ENCODE assay signal across 27 cellular contexts in the genomic region with DNA sequence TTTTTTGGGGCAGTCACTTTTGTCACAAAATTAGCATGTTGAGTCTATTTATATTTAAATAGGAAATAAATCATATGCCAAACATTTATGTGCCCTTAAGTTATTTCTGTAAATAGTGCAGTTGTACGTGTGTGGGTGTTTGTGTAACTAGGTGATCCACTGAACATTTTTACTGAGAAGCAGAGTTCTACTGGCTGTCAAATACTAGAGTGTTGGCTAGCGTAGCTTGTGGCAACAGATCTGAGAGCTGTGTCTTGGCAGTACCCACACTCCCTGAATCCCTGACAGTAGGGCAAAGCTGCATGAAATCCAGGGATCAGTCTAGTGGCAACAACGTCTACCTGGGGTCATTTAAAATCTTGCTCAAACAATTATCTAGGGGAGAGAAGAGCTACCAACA.
DNase-seq lines count a peak whose midpoint lies in the region; ATAC-seq, FAIRE-seq and TF ChIP-seq lines count a peak whose summit lies in the region.
"Had no signal": no experiment of that assay in that cellular context is flagged by ENCODE, and none has a peak within 500 bp of the region (broad histone marks: within the 10 kb centered on the region; RNA-seq: fewer than 3 reads in every experiment).

No MANE protein-coding gene starts in this region.

- H2BK15ac ChIP-seq in IMR-90 (ENCODE audit: low read depth, low read length) = no peak overlapping the region

- H3K36me3 ChIP-seq in left ventricle myocardium inferior = no peaks in the 10 kb centered on the region
- no peaks in the 10 kb centered on the region for H3K36me3 ChIP-seq in IMR-90 (ENCODE audit: control insufficient read depth, insufficient read depth, low read length)
- no peaks in the 10 kb centered on the region for H3K36me3 ChIP-seq in pancreas
- H3K36me3 ChIP-seq: HAP-1, Peyer's patch had no signal

- H3K9me1 ChIP-seq in IMR-90 (ENCODE audit: insufficient read depth, low read length) = no peaks in the 10 kb centered on the region

- no peak overlapping the region for H4K8ac ChIP-seq in IMR-90 (ENCODE audit: low read depth in 2 of 2, low read length in 2 of 2)

- H3K4me2 ChIP-seq in IMR-90 (ENCODE audit: low read depth, low read length) = no peak overlapping the region
- H3K4me2 ChIP-seq: A549, GM23338, KMS-11, SK-N-SH had no signal

- no peak overlapping the region for H2BK20ac ChIP-seq in IMR-90 (ENCODE audit: low read depth, low read length)

- H2AK5ac ChIP-seq in IMR-90 (ENCODE audit: low read depth, low read length) = peak overlapping the region; percentile 68; the same call in 1 of the 2 replicates

- H4K5ac ChIP-seq in IMR-90 (ENCODE audit: low read depth, low read length) = no peak overlapping the region

- H3K14ac ChIP-seq in IMR-90 (replicated peaks; ENCODE audit: low read depth, low read length) = no peak overlapping the region; the same call in 1 of the 2 replicates

- H2BK120ac ChIP-seq in IMR-90 (ENCODE audit: low read depth, low read length) = no peak overlapping the region

- dilution Hi-C loops in IMR-90 (cut with HindIII; ENCODE audit: low sequenced_read_pairs, unreplicated experiment) = no loop called here

- no peak overlapping the region for H3K56ac ChIP-seq in IMR-90 (ENCODE audit: extremely low read depth, insufficient read depth, low read length)

- H2BK5ac ChIP-seq in IMR-90 (ENCODE audit: low read depth, low read length, poor library complexity, severe bottlenecking) = no peak overlapping the region

- POLR2A ChIA-PET in IMR-90 (lab: Charles Lee; ENCODE audit: unreplicated experiment) = no interaction called here

- no peaks in the 10 kb centered on the region for H3K79me1 ChIP-seq in IMR-90 (ENCODE audit: low read depth in 1 of 2, low read length in 2 of 2)

- no peak overlapping the region for H3K9ac ChIP-seq in IMR-90 (ENCODE audit: low read depth, low read length)
- H3K9ac ChIP-seq: KMS-11, SK-N-SH had no signal

- 100% methylated on average over 1 of the region's 3 CpGs; no CpG with 5 or more reads in 1 of the 2 experiments for WGBS in IMR-90 (ENCODE audit: extremely low coverage in 2 of 2, insufficient read length in 1 of 2), 2 experiments
- WGBS in pancreas, 2 donors = 19 to 20% methylated on average over 3 of the region's 3 CpGs

- H2AFZ ChIP-seq in IMR-90 (replicated peaks; ENCODE audit: low read length, poor library complexity) = no peak overlapping the region
- H2AFZ ChIP-seq: GM23338 had no signal

- H3K27ac ChIP-seq in left ventricle myocardium inferior (replicated peaks) (no peak overlapping the region), IMR-90 (ENCODE audit: insufficient read depth, low read length) (no peak overlapping the region), pancreas (no peak overlapping the region)
- H3K27ac ChIP-seq: A549, KMS-11, Peyer's patch had no signal

- no peak overlapping the region for H3K23ac ChIP-seq in IMR-90 (ENCODE audit: low read depth, low read length)

- no peak for DNase-seq in Right ventricle myocardium inferior (ENCODE audit: missing footprints)
- no peak for DNase-seq in left ventricle myocardium inferior
- no peak for DNase-seq in IMR-90
- no peak for DNase-seq in left ventricle myocardium superior
- DNase-seq in pancreas = no peak
- DNase-seq in islet precursor cell = no peak
- DNase-seq: AML-193; C1 segment of cervical spinal cord; CD4-positive, alpha-beta memory T cell; COR-L47; EL; GDM1; HFFc6; NCI-H1092; NCI-H1436 treated with DMSO at 0.1 percent for 48 hours; NCI-H187 treated with DMSO at 0.1 percent for 48 hours; NCI-H526 treated with DMSO at 0.1 percent for 48 hours; Peyer's patch; SK-N-SH; SW 1271 had no signal

- CTCF ChIA-PET in IMR-90 (lab: Yijun Ruan, JAX) = no interaction called here

- no TSS peak for BruUV-seq in IMR-90 (replicated peaks; lab: Mats Ljungman, UMichigan)

- FAIRE-seq in pancreas (lab: Jason Lieb, UNC) = no peak
- FAIRE-seq: GM12878 had no signal

- TF ChIP-seq CTCF in left ventricle myocardium inferior (IDR thresholded peaks at IDR 0.05; ENCODE audit: borderline replicate concordance) = no peak
- no peak for TF ChIP-seq CTCF in IMR-90 (conservative IDR thresholded peaks at IDR 0.05; ENCODE audit: low read depth, low read length)
- no peak for TF ChIP-seq CTCF in pancreas (IDR thresholded peaks at IDR 0.05)

- TF ChIP-seq RAD21 in IMR-90 (IDR thresholded peaks at IDR 0.05; ENCODE audit: low read length) = no peak

- no peak overlapping the region for H4K91ac ChIP-seq in IMR-90 (ENCODE audit: insufficient read depth, low read depth, low read length)

- ATAC-seq in Right ventricle myocardium inferior (peak; percentile 85), IMR-90 (ENCODE audit: low read depth) (no peak), left ventricle myocardium superior (peak; percentile 96), pancreas (peak in 3 of 4 donors; percentile 31 to 58 (median 37)), HG03095 (IDR thresholded peaks at IDR 0.05; ENCODE audit: unreplicated experiment) (no peak), HG02610 (IDR thresholded peaks at IDR 0.05; ENCODE audit: unreplicated experiment) (no peak)
- ATAC-seq: A549, GM12878, GM23338 had no signal

- intact Hi-C loops in Right ventricle myocardium inferior (cut with DNase I) (no loop called here), left ventricle myocardium inferior (cut with micrococcal nuclease) (no loop called here), IMR-90 (cut with micrococcal nuclease) (no loop called here), left ventricle myocardium superior (cut with micrococcal nuclease) (no loop called here), pancreas (cut with DNase I) (no loop called here)

- no peak for TF ChIP-seq POLR2A in IMR-90 (IDR thresholded peaks at IDR 0.05; ENCODE audit: low read depth, low read length)

- no peak overlapping the region for H3K4ac ChIP-seq in IMR-90 (ENCODE audit: low read depth, low read length)

- H3K27me3 ChIP-seq in left ventricle myocardium inferior (ENCODE audit: low read depth) (no peaks in the 10 kb centered on the region), IMR-90 (ENCODE audit: control insufficient read depth, insufficient read depth, low read length) (no peaks in the 10 kb centered on the region), pancreas (no peaks in the 10 kb centered on the region)
- H3K27me3 ChIP-seq: Peyer's patch had no signal

- no peak overlapping the region for H3K18ac ChIP-seq in IMR-90 (ENCODE audit: low read depth, low read length)

- H3K9me3 ChIP-seq in left ventricle myocardium inferior (replicated peaks) (no peaks in the 10 kb centered on the region), IMR-90 (ENCODE audit: control insufficient read depth, insufficient read depth, low read length) (no peaks in the 10 kb centered on the region), pancreas (no peaks in the 10 kb centered on the region)
- H3K9me3 ChIP-seq: A549, HAP-1, Peyer's patch, SK-N-SH had no signal

- H3K4me3 ChIP-seq in left ventricle myocardium inferior = no peak overlapping the region
- H3K4me3 ChIP-seq in IMR-90 (ENCODE audit: insufficient read depth, low read depth, low read length) = no peak overlapping the region
- no peak overlapping the region for H3K4me3 ChIP-seq in pancreas
- H3K4me3 ChIP-seq: A549, GM12878, GM23338, HAP-1, Peyer's patch had no signal

- no peaks in the 10 kb centered on the region for H3K4me1 ChIP-seq in left ventricle myocardium inferior
- H3K4me1 ChIP-seq in IMR-90 (ENCODE audit: control insufficient read depth, insufficient read depth, low read length) = peaks cover 2% of the 10 kb centered on the region; the same call in 1 of the 2 replicates
- no peaks in the 10 kb centered on the region for H3K4me1 ChIP-seq in pancreas
- H3K4me1 ChIP-seq: A549, HAP-1, Peyer's patch had no signal

- H4K20me1 ChIP-seq in IMR-90 (ENCODE audit: insufficient read depth, low read length) = no peaks in the 10 kb centered on the region

- H2AK9ac ChIP-seq in IMR-90 (replicated peaks; ENCODE audit: low read depth, low read length, poor library complexity) = no peak overlapping the region

- in situ Hi-C loops in IMR-90 (cut with MboI; ENCODE audit: low sequenced_read_pairs) = no loop called here

TF ChIP-seq in IMR-90, 13 proteins besides CTCF, POLR2A, EP300 and RAD21:
- TF ChIP-seq RFX5 (IDR thresholded peaks at IDR 0.05; ENCODE audit: low read depth, low read length) = no peak
- no peak for TF ChIP-seq CHD1 (IDR thresholded peaks at IDR 0.05; ENCODE audit: low read depth, low read length)
- TF ChIP-seq FOS (IDR thresholded peaks at IDR 0.05; ENCODE audit: low read depth, low read length) = no peak
- TF ChIP-seq MXI1 (IDR thresholded peaks at IDR 0.05; ENCODE audit: borderline replicate concordance, low read depth, low read length) = no peak
- no peak for TF ChIP-seq NFE2L2 (IDR thresholded peaks at IDR 0.05; ENCODE audit: low read depth, low read length)
- no peak for TF ChIP-seq RCOR1 (IDR thresholded peaks at IDR 0.05; ENCODE audit: insufficient replicate concordance, low read length)
- no peak for TF ChIP-seq MAFK (IDR thresholded peaks at IDR 0.05; ENCODE audit: low read depth, low read length)
- TF ChIP-seq, protein P1, sequence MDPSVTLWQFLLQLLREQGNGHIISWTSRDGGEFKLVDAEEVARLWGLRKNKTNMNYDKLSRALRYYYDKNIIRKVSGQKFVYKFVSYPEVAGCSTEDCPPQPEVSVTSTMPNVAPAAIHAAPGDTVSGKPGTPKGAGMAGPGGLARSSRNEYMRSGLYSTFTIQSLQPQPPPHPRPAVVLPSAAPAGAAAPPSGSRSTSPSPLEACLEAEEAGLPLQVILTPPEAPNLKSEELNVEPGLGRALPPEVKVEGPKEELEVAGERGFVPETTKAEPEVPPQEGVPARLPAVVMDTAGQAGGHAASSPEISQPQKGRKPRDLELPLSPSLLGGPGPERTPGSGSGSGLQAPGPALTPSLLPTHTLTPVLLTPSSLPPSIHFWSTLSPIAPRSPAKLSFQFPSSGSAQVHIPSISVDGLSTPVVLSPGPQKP (IDR thresholded peaks at IDR 0.05; ENCODE audit: borderline replicate concordance, low read depth, low read length) = no peak
- TF ChIP-seq BHLHE40 (IDR thresholded peaks at IDR 0.05; ENCODE audit: low read depth, low read length) = no peak
- no peak for TF ChIP-seq SMC3 (IDR thresholded peaks at IDR 0.05; ENCODE audit: low read depth, low read length)
- TF ChIP-seq, protein P2, sequence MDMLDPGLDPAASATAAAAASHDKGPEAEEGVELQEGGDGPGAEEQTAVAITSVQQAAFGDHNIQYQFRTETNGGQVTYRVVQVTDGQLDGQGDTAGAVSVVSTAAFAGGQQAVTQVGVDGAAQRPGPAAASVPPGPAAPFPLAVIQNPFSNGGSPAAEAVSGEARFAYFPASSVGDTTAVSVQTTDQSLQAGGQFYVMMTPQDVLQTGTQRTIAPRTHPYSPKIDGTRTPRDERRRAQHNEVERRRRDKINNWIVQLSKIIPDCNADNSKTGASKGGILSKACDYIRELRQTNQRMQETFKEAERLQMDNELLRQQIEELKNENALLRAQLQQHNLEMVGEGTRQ (IDR thresholded peaks at IDR 0.05; ENCODE audit: low read depth, low read length) = no peak
- TF ChIP-seq CEBPB (IDR thresholded peaks at IDR 0.05; ENCODE audit: low read depth, low read length) = no peak
- no peak for TF ChIP-seq MAZ (IDR thresholded peaks at IDR 0.05; ENCODE audit: borderline replicate concordance, low read depth, low read length)

Comparison
In these comparisons a context has a peak if more than half of its experiments do, and no peak if none do; other contexts are left out.
1. ATAC-seq: peak in Right ventricle myocardium inferior (single experiment), left ventricle myocardium superior (single experiment) and pancreas (3 of 4); none in IMR-90 (single experiment), HG03095 (single experiment) and HG02610 (single experiment).